ENCODE assay signal across 1 cellular context in the genomic region with DNA sequence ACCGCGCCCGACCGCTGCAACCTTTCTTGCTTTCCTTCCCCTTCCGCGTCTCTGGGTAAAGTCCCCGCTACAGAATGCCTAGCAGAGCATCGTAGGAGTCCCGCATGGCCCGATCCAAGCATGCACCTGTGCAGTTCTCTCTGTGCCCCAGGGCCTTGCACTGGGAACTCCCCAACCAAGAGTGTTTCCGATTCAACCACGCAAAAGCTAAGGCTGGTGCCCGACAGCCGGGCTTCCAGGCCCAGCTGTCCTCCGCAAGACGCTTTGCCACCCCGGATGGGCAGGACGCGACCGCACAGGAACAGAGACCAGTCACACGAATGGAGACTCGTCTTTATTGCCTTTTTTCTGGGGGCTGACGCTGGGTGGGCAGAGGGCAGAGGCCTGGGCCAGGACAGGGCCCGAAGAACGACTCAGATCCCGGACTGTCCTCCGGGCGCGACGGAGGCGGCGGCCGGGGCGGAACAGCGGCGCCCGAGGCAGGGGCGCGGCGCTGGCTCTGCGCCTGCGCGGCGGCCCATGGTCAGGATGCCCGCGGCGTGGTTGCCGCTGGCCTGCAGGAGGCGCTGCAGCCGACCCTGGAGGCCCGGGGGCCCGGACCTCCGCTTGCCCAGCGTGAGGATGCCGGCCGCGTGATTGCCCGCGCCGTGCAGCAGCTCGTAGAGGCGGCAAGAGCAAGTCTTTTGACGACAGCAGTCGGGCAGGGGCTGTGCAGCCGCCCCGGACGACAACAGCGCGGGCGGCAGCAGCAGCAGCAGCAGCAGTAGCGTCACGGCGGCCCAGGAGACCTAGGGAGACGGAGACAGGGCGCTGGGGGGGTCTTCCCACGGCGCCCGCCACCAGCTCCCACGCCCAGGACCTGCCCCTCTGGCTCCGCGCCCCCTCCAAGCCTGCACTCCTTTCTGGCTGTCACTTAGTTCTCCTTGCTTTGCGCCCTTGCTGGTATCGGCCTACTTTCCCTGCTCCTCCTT.
TF ChIP-seq lines count a peak whose summit lies in the region.

No MANE protein-coding gene starts in this region.

TF ChIP-seq in HepG2, 621 proteins besides CTCF, POLR2A, EP300 and RAD21 (continued from another document and continues in another):
- TF ChIP-seq, protein P1, sequence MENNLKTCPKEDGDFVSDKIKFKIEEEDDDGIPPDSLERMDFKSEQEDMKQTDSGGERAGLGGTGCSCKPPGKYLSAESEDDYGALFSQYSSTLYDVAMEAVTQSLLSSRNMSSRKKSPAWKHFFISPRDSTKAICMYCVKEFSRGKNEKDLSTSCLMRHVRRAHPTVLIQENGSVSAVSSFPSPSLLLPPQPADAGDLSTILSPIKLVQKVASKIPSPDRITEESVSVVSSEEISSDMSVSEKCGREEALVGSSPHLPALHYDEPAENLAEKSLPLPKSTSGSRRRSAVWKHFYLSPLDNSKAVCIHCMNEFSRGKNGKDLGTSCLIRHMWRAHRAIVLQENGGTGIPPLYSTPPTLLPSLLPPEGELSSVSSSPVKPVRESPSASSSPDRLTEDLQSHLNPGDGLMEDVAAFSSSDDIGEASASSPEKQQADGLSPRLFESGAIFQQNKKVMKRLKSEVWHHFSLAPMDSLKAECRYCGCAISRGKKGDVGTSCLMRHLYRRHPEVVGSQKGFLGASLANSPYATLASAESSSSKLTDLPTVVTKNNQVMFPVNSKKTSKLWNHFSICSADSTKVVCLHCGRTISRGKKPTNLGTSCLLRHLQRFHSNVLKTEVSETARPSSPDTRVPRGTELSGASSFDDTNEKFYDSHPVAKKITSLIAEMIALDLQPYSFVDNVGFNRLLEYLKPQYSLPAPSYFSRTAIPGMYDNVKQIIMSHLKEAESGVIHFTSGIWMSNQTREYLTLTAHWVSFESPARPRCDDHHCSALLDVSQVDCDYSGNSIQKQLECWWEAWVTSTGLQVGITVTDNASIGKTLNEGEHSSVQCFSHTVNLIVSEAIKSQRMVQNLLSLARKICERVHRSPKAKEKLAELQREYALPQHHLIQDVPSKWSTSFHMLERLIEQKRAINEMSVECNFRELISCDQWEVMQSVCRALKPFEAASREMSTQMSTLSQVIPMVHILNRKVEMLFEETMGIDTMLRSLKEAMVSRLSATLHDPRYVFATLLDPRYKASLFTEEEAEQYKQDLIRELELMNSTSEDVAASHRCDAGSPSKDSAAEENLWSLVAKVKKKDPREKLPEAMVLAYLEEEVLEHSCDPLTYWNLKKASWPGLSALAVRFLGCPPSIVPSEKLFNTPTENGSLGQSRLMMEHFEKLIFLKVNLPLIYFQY (CRISPR knock-in tag; IDR thresholded peaks at IDR 0.05; ENCODE audit: borderline replicate concordance) = no peak; the same call in 1 of the 2 replicates
- TF ChIP-seq FOXA3 (CRISPR knock-in tag; IDR thresholded peaks at IDR 0.05) = peak; percentile 19; the same call in 1 of the 2 replicates
- TF ChIP-seq ZNF563 (CRISPR knock-in tag; IDR thresholded peaks at IDR 0.05) = peak; percentile 98
- no peak for TF ChIP-seq RFX3 (CRISPR knock-in tag; IDR thresholded peaks at IDR 0.05)
- TF ChIP-seq STAG1 (CRISPR knock-in tag; IDR thresholded peaks at IDR 0.05) = peak; percentile 68
- no peak; the same call in 1 of the 2 replicates for TF ChIP-seq MEIS1 (CRISPR knock-in tag; IDR thresholded peaks at IDR 0.05; ENCODE audit: borderline replicate concordance)
- peak; percentile 82; the same call in 1 of the 2 replicates for TF ChIP-seq REL (CRISPR knock-in tag; conservative IDR thresholded peaks at IDR 0.05)
- TF ChIP-seq, protein P2, sequence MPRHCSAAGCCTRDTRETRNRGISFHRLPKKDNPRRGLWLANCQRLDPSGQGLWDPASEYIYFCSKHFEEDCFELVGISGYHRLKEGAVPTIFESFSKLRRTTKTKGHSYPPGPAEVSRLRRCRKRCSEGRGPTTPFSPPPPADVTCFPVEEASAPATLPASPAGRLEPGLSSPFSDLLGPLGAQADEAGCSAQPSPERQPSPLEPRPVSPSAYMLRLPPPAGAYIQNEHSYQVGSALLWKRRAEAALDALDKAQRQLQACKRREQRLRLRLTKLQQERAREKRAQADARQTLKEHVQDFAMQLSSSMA (CRISPR knock-in tag; IDR thresholded peaks at IDR 0.05) = peak; percentile 82; the same call in 1 of the 2 replicates
- peak; percentile 86 for TF ChIP-seq ZNF580 (CRISPR knock-in tag; IDR thresholded peaks at IDR 0.05; ENCODE audit: borderline replicate concordance, low read depth)
- peak; percentile 13; the same call in 1 of the 2 replicates for TF ChIP-seq ELK4 (CRISPR knock-in tag; IDR thresholded peaks at IDR 0.05; ENCODE audit: borderline replicate concordance)
- TF ChIP-seq, protein P3, sequence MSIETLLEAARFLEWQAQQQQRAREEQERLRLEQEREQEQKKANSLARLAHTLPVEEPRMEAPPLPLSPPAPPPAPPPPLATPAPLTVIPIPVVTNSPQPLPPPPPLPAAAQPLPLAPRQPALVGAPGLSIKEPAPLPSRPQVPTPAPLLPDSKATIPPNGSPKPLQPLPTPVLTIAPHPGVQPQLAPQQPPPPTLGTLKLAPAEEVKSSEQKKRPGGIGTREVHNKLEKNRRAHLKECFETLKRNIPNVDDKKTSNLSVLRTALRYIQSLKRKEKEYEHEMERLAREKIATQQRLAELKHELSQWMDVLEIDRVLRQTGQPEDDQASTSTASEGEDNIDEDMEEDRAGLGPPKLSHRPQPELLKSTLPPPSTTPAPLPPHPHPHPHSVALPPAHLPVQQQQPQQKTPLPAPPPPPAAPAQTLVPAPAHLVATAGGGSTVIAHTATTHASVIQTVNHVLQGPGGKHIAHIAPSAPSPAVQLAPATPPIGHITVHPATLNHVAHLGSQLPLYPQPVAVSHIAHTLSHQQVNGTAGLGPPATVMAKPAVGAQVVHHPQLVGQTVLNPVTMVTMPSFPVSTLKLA (IDR thresholded peaks at IDR 0.05) = no peak
- TF ChIP-seq ZNF747 (CRISPR knock-in tag; IDR thresholded peaks at IDR 0.05; ENCODE audit: borderline replicate concordance) = peak; percentile 44
- no peak for TF ChIP-seq SYNCRIP (IDR thresholded peaks at IDR 0.05; ENCODE audit: insufficient read depth, low read depth, low read length)
- TF ChIP-seq PCBP2 (optimal IDR thresholded peaks at IDR 0.05; ENCODE audit: low read depth, low read length, poor library complexity, severe bottlenecking) = no peak
- TF ChIP-seq, protein P4, sequence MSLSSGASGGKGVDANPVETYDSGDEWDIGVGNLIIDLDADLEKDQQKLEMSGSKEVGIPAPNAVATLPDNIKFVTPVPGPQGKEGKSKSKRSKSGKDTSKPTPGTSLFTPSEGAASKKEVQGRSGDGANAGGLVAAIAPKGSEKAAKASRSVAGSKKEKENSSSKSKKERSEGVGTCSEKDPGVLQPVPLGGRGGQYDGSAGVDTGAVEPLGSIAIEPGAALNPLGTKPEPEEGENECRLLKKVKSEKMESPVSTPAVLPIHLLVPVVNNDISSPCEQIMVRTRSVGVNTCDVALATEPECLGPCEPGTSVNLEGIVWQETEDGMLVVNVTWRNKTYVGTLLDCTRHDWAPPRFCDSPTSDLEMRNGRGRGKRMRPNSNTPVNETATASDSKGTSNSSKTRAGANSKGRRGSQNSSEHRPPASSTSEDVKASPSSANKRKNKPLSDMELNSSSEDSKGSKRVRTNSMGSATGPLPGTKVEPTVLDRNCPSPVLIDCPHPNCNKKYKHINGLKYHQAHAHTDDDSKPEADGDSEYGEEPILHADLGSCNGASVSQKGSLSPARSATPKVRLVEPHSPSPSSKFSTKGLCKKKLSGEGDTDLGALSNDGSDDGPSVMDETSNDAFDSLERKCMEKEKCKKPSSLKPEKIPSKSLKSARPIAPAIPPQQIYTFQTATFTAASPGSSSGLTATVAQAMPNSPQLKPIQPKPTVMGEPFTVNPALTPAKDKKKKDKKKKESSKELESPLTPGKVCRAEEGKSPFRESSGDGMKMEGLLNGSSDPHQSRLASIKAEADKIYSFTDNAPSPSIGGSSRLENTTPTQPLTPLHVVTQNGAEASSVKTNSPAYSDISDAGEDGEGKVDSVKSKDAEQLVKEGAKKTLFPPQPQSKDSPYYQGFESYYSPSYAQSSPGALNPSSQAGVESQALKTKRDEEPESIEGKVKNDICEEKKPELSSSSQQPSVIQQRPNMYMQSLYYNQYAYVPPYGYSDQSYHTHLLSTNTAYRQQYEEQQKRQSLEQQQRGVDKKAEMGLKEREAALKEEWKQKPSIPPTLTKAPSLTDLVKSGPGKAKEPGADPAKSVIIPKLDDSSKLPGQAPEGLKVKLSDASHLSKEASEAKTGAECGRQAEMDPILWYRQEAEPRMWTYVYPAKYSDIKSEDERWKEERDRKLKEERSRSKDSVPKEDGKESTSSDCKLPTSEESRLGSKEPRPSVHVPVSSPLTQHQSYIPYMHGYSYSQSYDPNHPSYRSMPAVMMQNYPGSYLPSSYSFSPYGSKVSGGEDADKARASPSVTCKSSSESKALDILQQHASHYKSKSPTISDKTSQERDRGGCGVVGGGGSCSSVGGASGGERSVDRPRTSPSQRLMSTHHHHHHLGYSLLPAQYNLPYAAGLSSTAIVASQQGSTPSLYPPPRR (CRISPR knock-in tag; IDR thresholded peaks at IDR 0.05; ENCODE audit: borderline replicate concordance) = no peak
- TF ChIP-seq ZBTB44 (CRISPR knock-in tag; IDR thresholded peaks at IDR 0.05) = no peak
- TF ChIP-seq PPARG (CRISPR knock-in tag; conservative IDR thresholded peaks at IDR 0.05) = peak; percentile 46
- no peak for TF ChIP-seq PRPF4 (IDR thresholded peaks at IDR 0.05; ENCODE audit: low read depth, low read length, poor library complexity, severe bottlenecking)
- TF ChIP-seq, protein P5, sequence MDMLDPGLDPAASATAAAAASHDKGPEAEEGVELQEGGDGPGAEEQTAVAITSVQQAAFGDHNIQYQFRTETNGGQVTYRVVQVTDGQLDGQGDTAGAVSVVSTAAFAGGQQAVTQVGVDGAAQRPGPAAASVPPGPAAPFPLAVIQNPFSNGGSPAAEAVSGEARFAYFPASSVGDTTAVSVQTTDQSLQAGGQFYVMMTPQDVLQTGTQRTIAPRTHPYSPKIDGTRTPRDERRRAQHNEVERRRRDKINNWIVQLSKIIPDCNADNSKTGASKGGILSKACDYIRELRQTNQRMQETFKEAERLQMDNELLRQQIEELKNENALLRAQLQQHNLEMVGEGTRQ (IDR thresholded peaks at IDR 0.05; ENCODE audit: low read depth, low read length) = no peak
- TF ChIP-seq, protein P5 (CRISPR knock-in tag; IDR thresholded peaks at IDR 0.05; ENCODE audit: borderline replicate concordance) = peak; percentile 22; the same call in 1 of the 2 replicates
- TF ChIP-seq AGO1 (IDR thresholded peaks at IDR 0.05; ENCODE audit: low read depth, low read length, poor library complexity, severe bottlenecking) = peak; percentile 62
- TF ChIP-seq NR2C2 (CRISPR knock-in tag; IDR thresholded peaks at IDR 0.05; ENCODE audit: borderline replicate concordance) = peak; percentile 63
- TF ChIP-seq ZNF263 (CRISPR knock-in tag; IDR thresholded peaks at IDR 0.05) = peak; percentile 67; the same call in 1 of the 2 replicates
- TF ChIP-seq ZFP37 (CRISPR knock-in tag; IDR thresholded peaks at IDR 0.05; ENCODE audit: borderline replicate concordance) = peak; percentile 23; the same call in 1 of the 2 replicates
- TF ChIP-seq ZNF256 (CRISPR knock-in tag; conservative IDR thresholded peaks at IDR 0.05) = no peak
- TF ChIP-seq KDM6A (CRISPR knock-in tag; IDR thresholded peaks at IDR 0.05; ENCODE audit: low read depth) = no peak
- TF ChIP-seq PAX8 (CRISPR knock-in tag; IDR thresholded peaks at IDR 0.05; ENCODE audit: borderline replicate concordance) = peak; percentile 96; the same call in 1 of the 2 replicates
- peak; percentile 15 for TF ChIP-seq ATF3 (CRISPR knock-in tag; IDR thresholded peaks at IDR 0.05)
- peak; percentile 99 for TF ChIP-seq KDM5B (CRISPR knock-in tag; IDR thresholded peaks at IDR 0.05; ENCODE audit: borderline replicate concordance)
- no peak for TF ChIP-seq ZNF496 (CRISPR knock-in tag; IDR thresholded peaks at IDR 0.05; ENCODE audit: insufficient replicate concordance)
- TF ChIP-seq ZNF567 (CRISPR knock-in tag; IDR thresholded peaks at IDR 0.05; ENCODE audit: borderline replicate concordance) = no peak
- 0 out of 2 replicates have a peak, but pooled peaks have one; percentile 80 for TF ChIP-seq ZNF589 (CRISPR knock-in tag; conservative IDR thresholded peaks at IDR 0.05)
- TF ChIP-seq SETDB1 (CRISPR knock-in tag; IDR thresholded peaks at IDR 0.05; ENCODE audit: borderline replicate concordance) = no peak
- peak; percentile 74; the same call in 1 of the 2 replicates for TF ChIP-seq ZNF768 (CRISPR knock-in tag; IDR thresholded peaks at IDR 0.05)
- TF ChIP-seq HOXA3 (CRISPR knock-in tag; IDR thresholded peaks at IDR 0.05) = peak; percentile 86; the same call in 1 of the 2 replicates
- peak; percentile 78; the same call in 1 of the 2 replicates for TF ChIP-seq MAZ (IDR thresholded peaks at IDR 0.05; ENCODE audit: borderline replicate concordance, low read depth, low read length)
- peak; percentile 92 for TF ChIP-seq MAZ (CRISPR knock-in tag; IDR thresholded peaks at IDR 0.05; ENCODE audit: low read depth)
- no peak for TF ChIP-seq NPAS2 (CRISPR knock-in tag; IDR thresholded peaks at IDR 0.05; ENCODE audit: borderline replicate concordance)
- TF ChIP-seq ZNF232 (CRISPR knock-in tag; IDR thresholded peaks at IDR 0.05; ENCODE audit: borderline replicate concordance) = peak; percentile 23
- TF ChIP-seq ZBTB38 (CRISPR knock-in tag; IDR thresholded peaks at IDR 0.05) = peak; percentile 18; the same call in 1 of the 2 replicates
